ENCODE assay signal across 10 cellular contexts in genomic region chr5:68661237-68661636, GRCh38.
A peak's percentile ranks its signal among the peaks of the same experiment; 100 is the strongest.
DNase-seq lines count a peak whose midpoint lies in the region; ATAC-seq lines count a peak whose summit lies in the region.
"Had no signal": no experiment of that assay in that cellular context is flagged by ENCODE, and none has a peak within 500 bp of the region (broad histone marks: within the 10 kb centered on the region; RNA-seq: fewer than 3 reads in every experiment).

No MANE protein-coding gene starts in this region.

- H3K27ac ChIP-seq in iPS DF 6.9 (ENCODE audit: low read length), result no peak overlapping the region
- no peak overlapping the region for H3K27ac ChIP-seq in naive thymus-derived CD4-positive, alpha-beta T cell (ENCODE audit: low read depth, low read length)
- H3K27ac ChIP-seq: BLaER1 had no signal

- POLR2A ChIA-PET in naive thymus-derived CD4-positive, alpha-beta T cell (lab: Charles Lee), result interaction anchor here (0.7 kb wide), 1 partner anchor 195 kb away, joined by 3 read pairs; no protein-coding TSS in a partner anchor

- H3K27me3 ChIP-seq in iPS DF 6.9 (ENCODE audit: control insufficient read depth, insufficient read depth, low read length) (no peaks in the 10 kb centered on the region), MG63 (no peaks in the 10 kb centered on the region)
- H3K27me3 ChIP-seq in naive thymus-derived CD4-positive, alpha-beta T cell (ENCODE audit: control insufficient read depth in 2 of 2, insufficient read depth in 2 of 2, low read length in 2 of 2), result no peaks in the 10 kb centered on the region
- H3K27me3 ChIP-seq: BLaER1 had no signal

- in situ Hi-C loops in SK-MEL-5 (cut with HindIII; ENCODE audit: low pct_unique_long_range_greater_than_20kb, low sequenced_read_pairs), result no loop called here

- no peaks in the 10 kb centered on the region; the same call in 1 of the 2 replicates for H3K4me1 ChIP-seq in iPS DF 6.9 (ENCODE audit: control insufficient read depth, insufficient read depth, low read length)
- H3K4me1 ChIP-seq in naive thymus-derived CD4-positive, alpha-beta T cell (ENCODE audit: control insufficient read depth in 2 of 2, insufficient read depth in 2 of 2, low read length in 2 of 2), result no peaks in the 10 kb centered on the region

- peaks cover 0 to 11% (median 4%) of the 10 kb centered on the region in 5 donors for H3K27me3 Mint-ChIP-seq in naive thymus-derived CD4-positive, alpha-beta T cell

- WGBS in iPS DF 6.9 (ENCODE audit: insufficient coverage, insufficient read length), result no CpG with 5 or more reads among the region's 2 CpGs

- H3K9me3 ChIP-seq in iPS DF 6.9 (ENCODE audit: control insufficient read depth, insufficient read depth, low read length), result no peaks in the 10 kb centered on the region
- H3K9me3 ChIP-seq in MG63, result no peaks in the 10 kb centered on the region
- no peaks in the 10 kb centered on the region for H3K9me3 ChIP-seq in naive thymus-derived CD4-positive, alpha-beta T cell (ENCODE audit: control insufficient read depth in 2 of 3, low read length in 3 of 3)
- H3K9me3 ChIP-seq: BLaER1 had no signal

- H3K36me3 Mint-ChIP-seq in naive thymus-derived CD4-positive, alpha-beta T cell, result no peaks in the 10 kb centered on the region

- peaks cover 0 to 8% (median 0%) of the 10 kb centered on the region in 7 donors for H3K4me1 Mint-ChIP-seq in naive thymus-derived CD4-positive, alpha-beta T cell

- intact Hi-C loops in naive thymus-derived CD4-positive, alpha-beta T cell (cut with micrococcal nuclease), result loop anchor here (2.0 to 5.0 kb wide), 2 partner anchors 374 kb away; no protein-coding TSS in a partner anchor

- H3K9me3 Mint-ChIP-seq in naive thymus-derived CD4-positive, alpha-beta T cell, result peaks cover 0 to 1% (median 0%) of the 10 kb centered on the region in 11 donors
- H3K9me3 Mint-ChIP-seq: T-helper 1 cell treated with Interleukin-12 subunit alpha and Interleukin-12 subunit beta and Interleukin-4 antibody, amounts not matched to agents 30 μg/mL and 1 μg/mL, for 36 hours had no signal

- no peak overlapping the region for H3K27ac Mint-ChIP-seq in naive thymus-derived CD4-positive, alpha-beta T cell
- H3K27ac Mint-ChIP-seq: T-helper 1 cell treated with Interleukin-12 subunit alpha and Interleukin-12 subunit beta and Interleukin-4 antibody, amounts not matched to agents 30 μg/mL and 1 μg/mL, for 36 hours had no signal

- no peak overlapping the region for H3K4me3 ChIP-seq in iPS DF 6.9 (ENCODE audit: low read length)
- H3K4me3 ChIP-seq in MG63, result no peak overlapping the region
- H3K4me3 ChIP-seq in naive thymus-derived CD4-positive, alpha-beta T cell (ENCODE audit: low read length), result no peak overlapping the region
- H3K4me3 ChIP-seq: BLaER1 had no signal

- DNase-seq in NCI-H1436 (lab: John Stamatoyannopoulos, UW) (peak; percentile 12), NCI-H1436 treated with DMSO at 0.1 percent for 48 hours (lab: John Stamatoyannopoulos, UW) (no peak), H4 (ENCODE audit: low spot score) (peak; percentile 29), SK-MEL-5 (ENCODE audit: low read depth, low spot score) (peak; percentile 57), iPS DF 6.9 (ENCODE audit: low read depth, low spot score) (peak; percentile 33), MG63 (no peak)
- DNase-seq in naive thymus-derived CD4-positive, alpha-beta T cell, result no peak

- no peak for ATAC-seq in naive thymus-derived CD4-positive, alpha-beta T cell
- no peak for ATAC-seq in HG03095 (IDR thresholded peaks at IDR 0.05; ENCODE audit: unreplicated experiment)

- no peak overlapping the region for H3K4me3 Mint-ChIP-seq in naive thymus-derived CD4-positive, alpha-beta T cell
- H3K4me3 Mint-ChIP-seq: T-helper 1 cell treated with Interleukin-12 subunit alpha and Interleukin-12 subunit beta and Interleukin-4 antibody, amounts not matched to agents 30 μg/mL and 1 μg/mL, for 36 hours had no signal

- H3K36me3 ChIP-seq in iPS DF 6.9 (ENCODE audit: control insufficient read depth, insufficient read depth, low read length) (no peaks in the 10 kb centered on the region), MG63 (no peaks in the 10 kb centered on the region)
- H3K36me3 ChIP-seq in naive thymus-derived CD4-positive, alpha-beta T cell (ENCODE audit: control insufficient read depth in 2 of 3, insufficient read depth in 3 of 3, low read length in 3 of 3), result no peaks in the 10 kb centered on the region
- H3K36me3 ChIP-seq: BLaER1 had no signal

- CTCF ChIA-PET in naive thymus-derived CD4-positive, alpha-beta T cell (lab: Charles Lee), result no interaction called here

Comparison
In these comparisons a context has a peak if more than half of its experiments do, and no peak if none do; other contexts are left out.
1. DNase-seq: peak in NCI-H1436 (single experiment), H4 (single experiment), SK-MEL-5 (single experiment) and iPS DF 6.9 (single experiment); none in NCI-H1436 treated with DMSO at 0.1 percent for 48 hours (single experiment), MG63 (single experiment) and naive thymus-derived CD4-positive, alpha-beta T cell (0 of 9).